9 cellular contexts compared by ENCODE assay signal in genomic region chr16:82655720-82656500, GRCh38. TPM values are rescaled to one million over a fixed set of nuclear protein-coding genes. Genes with fewer than 3 reads are reported as not detected.
DNase-seq lines count a peak whose midpoint lies in the region; ATAC-seq and TF ChIP-seq lines count a peak whose summit lies in the region.
"Had no signal": no experiment of that assay in that cellular context is flagged by ENCODE, and none has a peak within 500 bp of the region (broad histone marks: within the 10 kb centered on the region; RNA-seq: fewer than 3 reads in every experiment).

No MANE protein-coding gene starts in this region.

- H3K4me3 ChIP-seq in CD8-positive, alpha-beta memory T cell (ENCODE audit: low read length) = peak overlapping the region; percentile 27
- no peak overlapping the region for H3K4me3 ChIP-seq in HEK293 (ENCODE audit: low read depth, low read length)
- H3K4me3 ChIP-seq: tibial nerve had no signal

- no peaks in the 10 kb centered on the region for H3K36me3 ChIP-seq in CD8-positive, alpha-beta memory T cell (ENCODE audit: insufficient read depth, low read length)
- no peaks in the 10 kb centered on the region for H3K36me3 ChIP-seq in HEK293 (ENCODE audit: control insufficient read depth in 2 of 2, insufficient read depth in 1 of 2, low read length in 2 of 2)
- H3K36me3 ChIP-seq: tibial nerve had no signal

- no peak for ATAC-seq in naive thymus-derived CD8-positive, alpha-beta T cell
- ATAC-seq in left lobe of liver (no peak), GM21717 (IDR thresholded peaks at IDR 0.05; ENCODE audit: unreplicated experiment) (no peak)

- intact Hi-C loops in activated T-helper 2 cell treated with anti-CD3 and anti-CD28 coated beads, Interferon-gamma antibody, Interleukin-2, Interleukin-4, amounts not matched to agents 10 μg/mL and 5 μg/mL and 100 μg/mL, durations not matched to agents 14 hours and 24 hours and 36 hours (cut with micrococcal nuclease) = loop anchor here (2.0 to 10.0 kb wide), 5 partner anchors 45 to 1661 kb away; no protein-coding TSS in a partner anchor

- H3K27me3 Mint-ChIP-seq in CD8-positive, alpha-beta memory T cell = no peaks in the 10 kb centered on the region
- H3K27me3 Mint-ChIP-seq in activated T-helper 2 cell treated with anti-CD3 and anti-CD28 coated beads, Interferon-gamma antibody, Interleukin-2, Interleukin-4, amounts not matched to agents 10 μg/mL and 5 μg/mL and 100 μg/mL, durations not matched to agents 14 hours and 24 hours and 36 hours (ENCODE audit: low read depth) = no peaks in the 10 kb centered on the region
- no peaks in the 10 kb centered on the region for H3K27me3 Mint-ChIP-seq in naive thymus-derived CD8-positive, alpha-beta T cell

- DNase-seq in CD8-positive, alpha-beta memory T cell = no peak
- no peak for DNase-seq in activated T-helper 2 cell treated with anti-CD3 and anti-CD28 coated beads, Interferon-gamma antibody, Interleukin-2, Interleukin-4, amounts not matched to agents 10 μg/mL and 5 μg/mL and 100 μg/mL, durations not matched to agents 14 hours and 24 hours and 36 hours (ENCODE audit: low spot score)
- no peak for DNase-seq in naive thymus-derived CD8-positive, alpha-beta T cell
- DNase-seq in left lobe of liver (ENCODE audit: low spot score) (no peak), occipital lobe (lab: John Stamatoyannopoulos, UW) (no peak)
- DNase-seq: NCI-H446 treated with DMSO at 0.1 percent for 48 hours had no signal

- H3K4me1 ChIP-seq in CD8-positive, alpha-beta memory T cell (ENCODE audit: insufficient read depth, low read length) = peaks cover 88% of the 10 kb centered on the region
- H3K4me1 ChIP-seq in HEK293 (ENCODE audit: control insufficient read depth, insufficient read depth, low read length) = peaks cover 10% of the 10 kb centered on the region

- TF ChIP-seq CTCF in HEK293 (tag by site-specific recombination; IDR thresholded peaks at IDR 0.05) = no peak

- no peaks in the 10 kb centered on the region for H3K27me3 ChIP-seq in CD8-positive, alpha-beta memory T cell (ENCODE audit: insufficient read depth, low read length, poor library complexity, severe bottlenecking)
- H3K27me3 ChIP-seq: tibial nerve had no signal

- peaks cover 0 to 2% (median 0%) of the 10 kb centered on the region in 5 donors for H3K9me3 Mint-ChIP-seq in CD8-positive, alpha-beta memory T cell
- H3K9me3 Mint-ChIP-seq in activated T-helper 2 cell treated with anti-CD3 and anti-CD28 coated beads, Interferon-gamma antibody, Interleukin-2, Interleukin-4, amounts not matched to agents 10 μg/mL and 5 μg/mL and 100 μg/mL, durations not matched to agents 14 hours and 24 hours and 36 hours = no peaks in the 10 kb centered on the region
- peaks cover 0 to 10% (median 0%) of the 10 kb centered on the region in 9 donors for H3K9me3 Mint-ChIP-seq in naive thymus-derived CD8-positive, alpha-beta T cell

- no peaks in the 10 kb centered on the region for H3K9me3 ChIP-seq in CD8-positive, alpha-beta memory T cell (ENCODE audit: low read length)
- H3K9me3 ChIP-seq in HEK293 (ENCODE audit: control insufficient read depth, insufficient read depth, low read depth, low read length) = no peaks in the 10 kb centered on the region
- H3K9me3 ChIP-seq: tibial nerve had no signal

- H3K4me1 Mint-ChIP-seq in CD8-positive, alpha-beta memory T cell = peaks cover 91 to 98% (median 92%) of the 10 kb centered on the region in 3 donors
- H3K4me1 Mint-ChIP-seq in activated T-helper 2 cell treated with anti-CD3 and anti-CD28 coated beads, Interferon-gamma antibody, Interleukin-2, Interleukin-4, amounts not matched to agents 10 μg/mL and 5 μg/mL and 100 μg/mL, durations not matched to agents 14 hours and 24 hours and 36 hours (ENCODE audit: low read depth) = peaks cover 80% of the 10 kb centered on the region
- peaks cover 26 to 77% (median 72%) of the 10 kb centered on the region in 4 donors for H3K4me1 Mint-ChIP-seq in naive thymus-derived CD8-positive, alpha-beta T cell

- H3K36me3 Mint-ChIP-seq in CD8-positive, alpha-beta memory T cell = no peaks in the 10 kb centered on the region
- no peaks in the 10 kb centered on the region for H3K36me3 Mint-ChIP-seq in activated T-helper 2 cell treated with anti-CD3 and anti-CD28 coated beads, Interferon-gamma antibody, Interleukin-2, Interleukin-4, amounts not matched to agents 10 μg/mL and 5 μg/mL and 100 μg/mL, durations not matched to agents 14 hours and 24 hours and 36 hours (ENCODE audit: low read depth)
- H3K36me3 Mint-ChIP-seq in naive thymus-derived CD8-positive, alpha-beta T cell = no peaks in the 10 kb centered on the region

- H3K27ac ChIP-seq in CD8-positive, alpha-beta memory T cell (ENCODE audit: low read depth, low read length) = peak overlapping the region; percentile 64
- H3K27ac ChIP-seq in HEK293 (ENCODE audit: extremely low read depth, low read depth, low read length) = no peak overlapping the region

- peak overlapping the region; percentile 82 to 98 (median 94) for H3K27ac Mint-ChIP-seq in CD8-positive, alpha-beta memory T cell
- peak overlapping the region; percentile 79 for H3K27ac Mint-ChIP-seq in activated T-helper 2 cell treated with anti-CD3 and anti-CD28 coated beads, Interferon-gamma antibody, Interleukin-2, Interleukin-4, amounts not matched to agents 10 μg/mL and 5 μg/mL and 100 μg/mL, durations not matched to agents 14 hours and 24 hours and 36 hours
- peak overlapping the region; percentile 42 to 90 (median 78) for H3K27ac Mint-ChIP-seq in naive thymus-derived CD8-positive, alpha-beta T cell

- H3K4me3 Mint-ChIP-seq in CD8-positive, alpha-beta memory T cell = peak overlapping the region; percentile 5 to 77 (median 57)
- H3K4me3 Mint-ChIP-seq in activated T-helper 2 cell treated with anti-CD3 and anti-CD28 coated beads, Interferon-gamma antibody, Interleukin-2, Interleukin-4, amounts not matched to agents 10 μg/mL and 5 μg/mL and 100 μg/mL, durations not matched to agents 14 hours and 24 hours and 36 hours (ENCODE audit: low read depth) = peak overlapping the region; percentile 6
- H3K4me3 Mint-ChIP-seq in naive thymus-derived CD8-positive, alpha-beta T cell = peak overlapping the region in 7 of 10 donors; percentile 11 to 75 (median 54)

- POLR2A ChIA-PET in CD8-positive, alpha-beta memory T cell (lab: Charles Lee) = no interaction called here
- POLR2A ChIA-PET in HEK293 (lab: Yijun Ruan, JAX) = interaction anchor here (0.5 to 0.6 kb wide), 4 partner anchors 49 to 1237 kb away, joined by 3 to 10 read pairs (median 4); no protein-coding TSS in a partner anchor
- POLR2A ChIA-PET in naive thymus-derived CD8-positive, alpha-beta T cell (lab: Charles Lee) = no interaction called here

- CTCF ChIA-PET in CD8-positive, alpha-beta memory T cell (lab: Charles Lee) = interaction anchor here (0.8 to 2.0 kb wide), 2 partner anchors 14 to 15 kb away, joined by 3 to 7 read pairs; no protein-coding TSS in a partner anchor
- CTCF ChIA-PET in HEK293 (lab: Yijun Ruan, JAX) = interaction anchor here (1.3 to 7.1 kb wide), 3 partner anchors 15 to 25 kb away, joined by 3 to 55 read pairs (median 14); no protein-coding TSS in a partner anchor

TF ChIP-seq in HEK293, 187 proteins besides CTCF, POLR2A, EP300 and RAD21:
- peak; percentile 75 for TF ChIP-seq ZNF335 (tag by site-specific recombination; conservative IDR thresholded peaks at IDR 0.05)
- no peak for TF ChIP-seq ZNF560 (tag by site-specific recombination; IDR thresholded peaks at IDR 0.05; ENCODE audit: borderline replicate concordance)

RNA-seq across cellular contexts. Expression of gene CDH13, which starts 29.1 kb away (rescaled TPM):
- not detected for total RNA-seq in CD8-positive, alpha-beta memory T cell
- polyA plus RNA-seq in CD8-positive, alpha-beta memory T cell = not detected
- total RNA-seq in activated T-helper 2 cell treated with anti-CD3 and anti-CD28 coated beads, Interferon-gamma antibody, Interleukin-2, Interleukin-4, amounts not matched to agents 10 μg/mL and 5 μg/mL and 100 μg/mL, durations not matched to agents 14 hours and 24 hours and 36 hours = not detected in 2 replicates
- not detected for total RNA-seq in naive thymus-derived CD8-positive, alpha-beta T cell
- polyA plus RNA-seq in naive thymus-derived CD8-positive, alpha-beta T cell = not detected
- total RNA-seq in left lobe of liver (0.18 TPM), occipital lobe (27.3 TPM)

Comparison
In these comparisons a context has a peak if more than half of its experiments do, and no peak if none do; other contexts are left out.
1. H3K4me3 Mint-ChIP-seq: peak in every context shown above with its lines; median percentile 57 in CD8-positive, alpha-beta memory T cell; 54 in naive thymus-derived CD8-positive, alpha-beta T cell; 6 in activated T-helper 2 cell treated with anti-CD3 and anti-CD28 coated beads, Interferon-gamma antibody, Interleukin-2, Interleukin-4, amounts not matched to agents 10 μg/mL and 5 μg/mL and 100 μg/mL, durations not matched to agents 14 hours and 24 hours and 36 hours.
2. RNA of gene CDH13, which starts 29.1 kb away (total RNA-seq): 27.3 TPM in occipital lobe (single experiment); 0.18 TPM in left lobe of liver (single experiment), not detected in CD8-positive, alpha-beta memory T cell, not detected in activated T-helper 2 cell treated with anti-CD3 and anti-CD28 coated beads, Interferon-gamma antibody, Interleukin-2, Interleukin-4, amounts not matched to agents 10 μg/mL and 5 μg/mL and 100 μg/mL, durations not matched to agents 14 hours and 24 hours and 36 hours and not detected in naive thymus-derived CD8-positive, alpha-beta T cell; every median in the first group is over 10 times any median in the second.
3. Peak in every context shown above with its lines, with median percentiles within 50 percentile points of each other: H3K27ac Mint-ChIP-seq.